Comparison of ENCODE assay signal across 17 cellular contexts in genomic region chr2:85729825-85730510, GRCh38. TPM values are rescaled to one million over a fixed set of nuclear protein-coding genes. Genes with fewer than 3 reads are reported as not detected.
DNase-seq lines count a peak whose midpoint lies in the region; ATAC-seq, FAIRE-seq and TF ChIP-seq lines count a peak whose summit lies in the region.
"Had no signal": no experiment of that assay in that cellular context is flagged by ENCODE, and none has a peak within 500 bp of the region (broad histone marks: within the 10 kb centered on the region; RNA-seq: fewer than 3 reads in every experiment).

No MANE protein-coding gene starts in this region.

- no peaks in the 10 kb centered on the region for H3K79me2 ChIP-seq in Karpas-422 (ENCODE audit: low read length)

- peaks cover 1% of the 10 kb centered on the region for H3K27me3 ChIP-seq in bronchial epithelial cell (ENCODE audit: control insufficient read depth, insufficient read depth, low read length)
- H3K27me3 ChIP-seq in psoas muscle (ENCODE audit: insufficient read depth in 3 of 3, low read length in 2 of 3), result no peaks in the 10 kb centered on the region
- H3K27me3 ChIP-seq in tibial nerve, result no peaks in the 10 kb centered on the region
- H3K27me3 ChIP-seq in Karpas-422 (ENCODE audit: low read length), result no peaks in the 10 kb centered on the region
- H3K27me3 ChIP-seq: Peyer's patch had no signal

- H2AFZ ChIP-seq in Karpas-422 (ENCODE audit: low read length), result no peak overlapping the region

- H3K4me2 ChIP-seq in Karpas-422 (ENCODE audit: low read depth, low read length, poor library complexity, severe bottlenecking), result no peak overlapping the region

- H3K27me3 Mint-ChIP-seq in HFFc6 (ENCODE audit: insufficient read depth), result peaks cover 1% of the 10 kb centered on the region; the same call in 1 of the 2 replicates

- ATAC-seq in psoas muscle, result no peak

- peaks cover 42% of the 10 kb centered on the region for H3K4me1 Mint-ChIP-seq in HFFc6 (ENCODE audit: low read depth)

- H3K36me3 ChIP-seq in bronchial epithelial cell (ENCODE audit: control insufficient read depth, insufficient read depth, low read length), result no peaks in the 10 kb centered on the region
- H3K36me3 ChIP-seq in psoas muscle (ENCODE audit: insufficient read depth in 1 of 2, low read depth in 1 of 2), result no peaks in the 10 kb centered on the region
- no peaks in the 10 kb centered on the region for H3K36me3 ChIP-seq in tibial nerve
- no peaks in the 10 kb centered on the region for H3K36me3 ChIP-seq in Karpas-422 (ENCODE audit: insufficient read depth, low read length)
- H3K36me3 ChIP-seq: Peyer's patch had no signal

- no peaks in the 10 kb centered on the region for H3K9me3 ChIP-seq in psoas muscle
- no peaks in the 10 kb centered on the region for H3K9me3 ChIP-seq in tibial nerve
- no peaks in the 10 kb centered on the region for H3K9me3 ChIP-seq in Karpas-422 (ENCODE audit: low read length)
- H3K9me3 ChIP-seq: Peyer's patch had no signal

- intact Hi-C loops in psoas muscle (cut with DNase I), result loop anchor here (1.0 to 10.0 kb wide), 4 partner anchors 42 to 345 kb away; no protein-coding TSS in a partner anchor

- H4K20me1 ChIP-seq in Karpas-422 (ENCODE audit: insufficient read depth, low read depth, low read length), result no peaks in the 10 kb centered on the region

- H3K9me3 Mint-ChIP-seq in HFFc6, result no peaks in the 10 kb centered on the region
- H3K9me3 Mint-ChIP-seq: H9 had no signal

- WGBS in psoas muscle, 3 donors, result 85 to 88% (median 86%) methylated on average over 10 of the region's 10 CpGs
- 91 to 92% methylated on average over 10 of the region's 10 CpGs for WGBS in tibial nerve, 2 donors

- TF ChIP-seq EP300 in tibial nerve (IDR thresholded peaks at IDR 0.05), result no peak

- H3K27ac Mint-ChIP-seq in HFFc6, result peak overlapping the region; percentile 4; the same call in 1 of the 2 replicates
- H3K27ac Mint-ChIP-seq: H9 had no signal

- DNase-seq in HFFc6 (no peak), bronchial epithelial cell (ENCODE audit: low read depth) (no peak), psoas muscle (peak in 1 of 2 donors; percentile 45), tibial nerve (ENCODE audit: low spot score in 2 of 2) (no peak), A172 (ENCODE audit: low spot score) (no peak), Karpas-422 (no peak)
- DNase-seq in activated CD4-positive, CD25-positive, alpha-beta regulatory T cell treated with anti-CD3 and anti-CD28 coated beads, Interleukin-2, amount 50 U/mL, for 72 hours, result no peak
- DNase-seq: ACHN, DND-41, H9, MM.1S, NCI-H1092 treated with DMSO at 0.1 percent for 48 hours, NCI-H2081 treated with DMSO at 0.1 percent for 48 hours had no signal

- peaks cover 56% of the 10 kb centered on the region for H3K4me1 ChIP-seq in psoas muscle
- H3K4me1 ChIP-seq in tibial nerve, result peaks cover 0 to 61% (median 14%) of the 10 kb centered on the region in 4 donors
- H3K4me1 ChIP-seq in Karpas-422 (ENCODE audit: low read length), result no peaks in the 10 kb centered on the region

- no peak overlapping the region for H3K4me3 Mint-ChIP-seq in HFFc6
- H3K4me3 Mint-ChIP-seq: H9 had no signal

- peak; percentile 47 for FAIRE-seq in bronchial epithelial cell (lab: Jason Lieb, UNC)

- no peak for TF ChIP-seq POLR2A in tibial nerve (IDR thresholded peaks at IDR 0.05)

- TF ChIP-seq CTCF in HFFc6 (IDR thresholded peaks at IDR 0.05) (no peak), bronchial epithelial cell (IDR thresholded peaks at IDR 0.05; ENCODE audit: insufficient read depth, low read length, severe bottlenecking) (no peak), psoas muscle (IDR thresholded peaks at IDR 0.05) (no peak), tibial nerve (IDR thresholded peaks at IDR 0.05) (no peak)

- no peak overlapping the region for H3K9ac ChIP-seq in Karpas-422 (ENCODE audit: low read length)

- H3K4me3 ChIP-seq in bronchial epithelial cell (ENCODE audit: low read depth, low read length) (no peak overlapping the region), psoas muscle (no peak overlapping the region), tibial nerve (no peak overlapping the region), Karpas-422 (ENCODE audit: low read length) (no peak overlapping the region)
- H3K4me3 ChIP-seq: Peyer's patch had no signal

- H3K27ac ChIP-seq in psoas muscle (peak overlapping the region; percentile 98), tibial nerve (peak overlapping the region in 3 of 4 donors; percentile 23 to 61 (median 24)), Karpas-422 (ENCODE audit: low read length) (no peak overlapping the region)
- H3K27ac ChIP-seq: Peyer's patch had no signal

- no peaks in the 10 kb centered on the region for H3K9me2 ChIP-seq in Karpas-422 (replicated peaks; ENCODE audit: insufficient read depth, low read length)

- H3K36me3 Mint-ChIP-seq in HFFc6 (ENCODE audit: low read depth), result no peaks in the 10 kb centered on the region

RNA-seq across cellular contexts. Expression of gene ATOH8, which starts 23.8 kb away (rescaled TPM):
- 10 to 100 TPM; 34.4 to 53.0 (median 45.5) TPM for total RNA-seq in HFFc6 (2021; fragmentation: NEBNext Ultra II Directional; extraction: Animal tissue kit (Norgen Biotek cat#: 25700))
- total RNA-seq in bronchial epithelial cell (0.79 TPM in 1 of 2 replicates, not detected in the other), psoas muscle (10 to 100 TPM; 22.0 to 82.1 (median 57.3) TPM), tibial nerve (100 to 1,000 TPM in 3 of 4 donors, 10 to 100 TPM in 1; 98.0 to 170 (median 119) TPM)
- polyA plus RNA-seq in psoas muscle, result 10 to 100 TPM; 48.7 to 77.2 (median 59.4) TPM
- total RNA-seq in A172 (2014; rRNA removed; shearing (Covaris generic)), result 1.7 and 3.2 TPM in 2 replicates
- not detected in 2 replicates for total RNA-seq in Karpas-422 (2014; rRNA removed; shearing (Covaris generic); ENCODE audit: low replicate concordance)

RNA-seq across cellular contexts. Expression of gene GNLY, which starts 35.8 kb away (rescaled TPM):
- not detected for total RNA-seq in HFFc6 (2021; fragmentation: NEBNext Ultra II Directional; extraction: Animal tissue kit (Norgen Biotek cat#: 25700))
- total RNA-seq in bronchial epithelial cell (not detected in 2 replicates), psoas muscle (10 to 100 TPM in 1 of 4 donors, 1 to 10 TPM in 2, under 1 TPM in 1; 0.58 to 20.0 (median 5.8) TPM), tibial nerve (1 to 10 TPM in 1 of 4 donors, under 1 TPM in 2, not detected in 1; 0.63 to 4.2 (median 0.98) TPM)
- 10 to 100 TPM in 2 of 3 donors, 1 to 10 TPM in 1; 4.9 to 31.6 (median 23.4) TPM for polyA plus RNA-seq in psoas muscle
- not detected in 2 replicates for total RNA-seq in A172 (2014; rRNA removed; shearing (Covaris generic))
- total RNA-seq in Karpas-422 (2014; rRNA removed; shearing (Covaris generic); ENCODE audit: low replicate concordance), result not detected in 2 replicates
- total RNA-seq: G401, H9, HT1080, NCI-H460 had no signal
